8 cellular contexts compared by ENCODE assay signal in genomic region chr10:68406111-68406814, GRCh38. TPM values are rescaled to one million over a fixed set of nuclear protein-coding genes. Genes with fewer than 3 reads are reported as not detected.
DNase-seq lines count a peak whose midpoint lies in the region; ATAC-seq, FAIRE-seq and TF ChIP-seq lines count a peak whose summit lies in the region.

No MANE protein-coding gene starts in this region.

- ATAC-seq in T-helper 17 cell, result peak; percentile 6

- no peaks in the 10 kb centered on the region for H4K20me1 ChIP-seq in keratinocyte (ENCODE audit: control insufficient read depth, extremely low read depth, insufficient read depth, low read length)

- dilution Hi-C loops in keratinocyte (cut with MboI; ENCODE audit: extremely low pct_ligation_motif_present, low sequenced_read_pairs), result no loop called here

- peaks cover 17% of the 10 kb centered on the region for H3K4me1 Mint-ChIP-seq in T-helper 17 cell

- H3K79me2 ChIP-seq in keratinocyte (ENCODE audit: control insufficient read depth, insufficient read depth, low read length), result peaks cover 49% of the 10 kb centered on the region

- peak overlapping the region; percentile 92 for H3K9ac ChIP-seq in keratinocyte (ENCODE audit: control insufficient read depth, extremely low read depth, insufficient read depth, low read length)

- peaks cover 5% of the 10 kb centered on the region for H3K4me1 ChIP-seq in keratinocyte (ENCODE audit: control insufficient read depth, extremely low read depth, insufficient read depth, low read length)

- peak overlapping the region; percentile 89 for H3K4me3 ChIP-seq in H7 (ENCODE audit: insufficient read depth, low read depth, low read length)
- peak overlapping the region; percentile 98 for H3K4me3 ChIP-seq in LNCaP clone FGC (ENCODE audit: low read depth, low read length)
- peak overlapping the region; percentile 91 to 100 (median 94) for H3K4me3 ChIP-seq in keratinocyte (ENCODE audit: control insufficient read depth in 2 of 3, extremely low read depth in 1 of 3, insufficient read depth in 2 of 3, low read depth in 1 of 3, low read length in 3 of 3)

- H3K27ac ChIP-seq in keratinocyte (ENCODE audit: control insufficient read depth, insufficient read depth, low read length), result peak overlapping the region; percentile 82

- peak overlapping the region; percentile 79 for H2AFZ ChIP-seq in keratinocyte (ENCODE audit: control insufficient read depth, low read length)

- H3K4me2 ChIP-seq in keratinocyte (ENCODE audit: control insufficient read depth, extremely low read depth, insufficient read depth, low read depth, low read length), result peak overlapping the region; percentile 96

- H3K36me3 Mint-ChIP-seq in T-helper 17 cell (ENCODE audit: low read depth), result no peaks in the 10 kb centered on the region

- H3K36me3 ChIP-seq in H7 (replicated peaks; ENCODE audit: control insufficient read depth, insufficient read depth, low read length) (0 out of 2 replicates have a peak, but pooled peaks cover 1% of the 10 kb centered on the region), keratinocyte (ENCODE audit: control insufficient read depth in 2 of 2, extremely low read depth in 1 of 2, insufficient read depth in 2 of 2, low read length in 2 of 2) (peaks cover 4 to 6% of the 10 kb centered on the region in 2 experiments)

- H3K27ac Mint-ChIP-seq in T-helper 17 cell, result peak overlapping the region; percentile 82

- DNase-seq in NCI-H2107 treated with DMSO at 0.1 percent for 48 hours (lab: John Stamatoyannopoulos, UW; ENCODE audit: unreplicated experiment) (peak; percentile 24), NCI-H2107 (lab: John Stamatoyannopoulos, UW) (no peak), H7 (peak; percentile 86), LNCaP clone FGC (ENCODE audit: low read depth) (no peak), T-helper 17 cell (peak in 1 of 3 donors; percentile 16), cerebellum (ENCODE audit: low spot score) (peak; percentile 46), keratinocyte (ENCODE audit: low read depth, low spot score) (no peak), smooth muscle cell of the brain vasculature (ENCODE audit: low read depth, low spot score) (peak; percentile 15)

- no peaks in the 10 kb centered on the region for H3K27me3 Mint-ChIP-seq in T-helper 17 cell

- H3K27me3 ChIP-seq in H7 (ENCODE audit: control insufficient read depth, insufficient read depth, low read length) (no peaks in the 10 kb centered on the region), keratinocyte (ENCODE audit: control insufficient read depth, extremely low read depth, insufficient read depth, low read length) (no peaks in the 10 kb centered on the region)

- no peak for TF ChIP-seq CTCF in LNCaP clone FGC (IDR thresholded peaks at IDR 0.05; ENCODE audit: control insufficient read depth, extremely low read depth, insufficient read depth)
- no peak for TF ChIP-seq CTCF in keratinocyte (optimal IDR thresholded peaks at IDR 0.05 in 1 of 3, IDR thresholded peaks at IDR 0.05 in 1 of 3, conservative IDR thresholded peaks at IDR 0.05 in 1 of 3; ENCODE audit: extremely low read depth in 1 of 3, insufficient read depth in 2 of 3, low read length in 3 of 3)

- H3K4me3 Mint-ChIP-seq in T-helper 17 cell, result peak overlapping the region; percentile 93

- no peaks in the 10 kb centered on the region for H3K9me3 ChIP-seq in T-helper 17 cell (ENCODE audit: control insufficient read depth, low read length, poor library complexity, severe bottlenecking)
- no peaks in the 10 kb centered on the region for H3K9me3 ChIP-seq in keratinocyte (ENCODE audit: control insufficient read depth, low read depth, low read length)

- no peaks in the 10 kb centered on the region for H3K9me1 ChIP-seq in keratinocyte (ENCODE audit: control insufficient read depth, extremely low read depth, insufficient read depth, low read length)

- FAIRE-seq in keratinocyte (lab: Jason Lieb, UNC), result peak; percentile 51

RNA-seq across cellular contexts. Expression of gene RUFY2, which starts 0.8 kb away (rescaled TPM):
- 5.4 and 8.2 TPM in 2 replicates for total RNA-seq in H7 (2014; rRNA removed; shearing (Covaris generic))
- 10 to 100 TPM; 12.2 to 13.6 TPM for total RNA-seq in T-helper 17 cell
- total RNA-seq in cerebellum, result 104 TPM
- polyA plus RNA-seq in keratinocyte, result 9.8 to 15.6 TPM (median 12.1 TPM) in 3 replicates
- polyA plus RNA-seq in keratinocyte (2011; ENCODE audit: low read depth), result 43.0 TPM
- polyA plus RNA-seq in keratinocyte (2011; cell fraction: cytosol; rRNA removed), result 7.3 and 14.7 TPM in 2 replicates
- 17.1 and 23.3 TPM in 2 replicates for polyA plus RNA-seq in keratinocyte (2011; cell fraction: nucleus; rRNA removed)
- polyA plus RNA-seq in keratinocyte (2012; ENCODE audit: low replicate concordance), result 8.4 and 9.2 TPM in 2 replicates
- 2.3 to 17.0 TPM (median 8.5 TPM) in 3 replicates for polyA minus RNA-seq in keratinocyte
- polyA minus RNA-seq in keratinocyte (2011; cell fraction: cytosol; rRNA and poly(A)+ RNA removed), result 6.9 TPM
- polyA minus RNA-seq in keratinocyte (2011; cell fraction: nucleus; rRNA and poly(A)+ RNA removed), result 15.5 and 20.1 TPM in 2 replicates

Comparison
In these comparisons a context has a peak if more than half of its experiments do, and no peak if none do; other contexts are left out.
1. DNase-seq: peak in NCI-H2107 treated with DMSO at 0.1 percent for 48 hours (single experiment), H7 (single experiment), cerebellum (single experiment) and smooth muscle cell of the brain vasculature (single experiment); none in NCI-H2107 (single experiment), LNCaP clone FGC (single experiment) and keratinocyte (single experiment).
2. Peak in every context shown above with its lines, with median percentiles within 50 percentile points of each other: H3K4me3 ChIP-seq.